6 cellular contexts compared by ENCODE assay signal in genomic region chr18:45268583-45268982, GRCh38.
"Had no signal": no experiment of that assay in that cellular context is flagged by ENCODE, and none has a peak within 500 bp of the region (broad histone marks: within the 10 kb centered on the region; RNA-seq: fewer than 3 reads in every experiment).

No MANE protein-coding gene starts in this region.

- H3K4me3 Mint-ChIP-seq: GM23338, H9, IgD-negative memory B cell had no signal

- H3K4me1 Mint-ChIP-seq: H9 had no signal

- H2AFZ ChIP-seq: GM23338 had no signal

- DNase-seq: H9, HCEC 1CT had no signal

- H3K4me3 ChIP-seq: GM23338 had no signal

- H3K27ac Mint-ChIP-seq: GM23338, H9, IgD-negative memory B cell had no signal

- H3K9me3 Mint-ChIP-seq: GM23338, H9 had no signal

- H3K4me2 ChIP-seq: GM23338 had no signal

- H3K36me3 Mint-ChIP-seq: IgD-negative memory B cell had no signal

- ATAC-seq: GM23338, HepG2 had no signal

- H3K27ac ChIP-seq: HL-60 had no signal
